ENCODE assay signal across 10 cellular contexts in the genomic region with DNA sequence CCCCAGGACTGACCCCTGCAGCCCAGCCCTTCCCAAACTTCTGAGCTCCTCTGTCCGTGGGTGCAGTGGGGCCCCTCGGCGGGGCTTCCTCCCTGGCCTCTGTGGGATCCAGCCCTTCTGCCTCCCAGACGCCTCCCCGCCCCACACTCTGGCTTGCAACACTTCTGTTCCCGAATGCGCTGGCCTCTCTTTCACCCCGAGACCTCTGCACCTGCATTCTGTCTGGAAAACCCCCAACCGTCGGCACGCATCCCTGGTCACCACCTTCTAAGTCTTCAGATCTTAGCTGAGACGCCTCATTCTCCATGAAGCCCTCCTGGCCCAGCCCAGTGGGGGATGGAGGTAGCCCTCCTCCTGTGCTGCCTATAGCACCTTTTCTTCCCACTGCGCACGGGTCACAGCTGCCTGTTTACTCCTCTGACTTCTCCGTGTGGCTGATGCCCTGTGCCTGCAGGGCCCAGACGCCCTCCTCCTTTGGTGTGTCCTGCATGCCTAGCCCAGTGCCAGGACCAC. TPM values are rescaled to one million over a fixed set of nuclear protein-coding genes. Genes with fewer than 3 reads are reported as not detected.
DNase-seq lines count a peak whose midpoint lies in the region; ATAC-seq, FAIRE-seq and TF ChIP-seq lines count a peak whose summit lies in the region.
"Had no signal": no experiment of that assay in that cellular context is flagged by ENCODE, and none has a peak within 500 bp of the region (broad histone marks: within the 10 kb centered on the region; RNA-seq: fewer than 3 reads in every experiment).

No MANE protein-coding gene starts in this region.

- no peak overlapping the region for H3K9ac ChIP-seq in trophoblast cell (ENCODE audit: low read length)

- no peak for ATAC-seq in HG02840 (IDR thresholded peaks at IDR 0.05; ENCODE audit: low FRiP score, unreplicated experiment)

- no peak overlapping the region for H2BK5ac ChIP-seq in trophoblast cell (ENCODE audit: low read depth, low read length, poor library complexity)

- CTCF ChIA-PET in OCI-LY7 (lab: Charles Lee; ENCODE audit: unreplicated experiment), result no interaction called here

- H3K79me2 ChIP-seq in OCI-LY7 (ENCODE audit: insufficient read depth, low read depth, low read length) (no peaks in the 10 kb centered on the region), trophoblast cell (ENCODE audit: control insufficient read depth, insufficient read depth, low read length, poor library complexity) (peaks cover 3% of the 10 kb centered on the region)

- H3K23ac ChIP-seq in trophoblast cell (ENCODE audit: low read length), result no peak overlapping the region

- no peak overlapping the region for H3K4ac ChIP-seq in trophoblast cell (ENCODE audit: low read depth, low read length)

- H3K14ac ChIP-seq in trophoblast cell (ENCODE audit: low read length), result peak overlapping the region; percentile 28

- TF ChIP-seq CTCF in OCI-LY7 (conservative IDR thresholded peaks at IDR 0.05; ENCODE audit: low read length) (no peak), chondrocyte (IDR thresholded peaks at IDR 0.05) (no peak)

- H3K27me3 Mint-ChIP-seq in chondrocyte (ENCODE audit: low read depth), result no peaks in the 10 kb centered on the region

- H3K79me1 ChIP-seq in trophoblast cell (ENCODE audit: low read length), result peaks cover 22% of the 10 kb centered on the region

- H2AK5ac ChIP-seq in trophoblast cell (ENCODE audit: low read length), result peak overlapping the region; percentile 65

- no peaks in the 10 kb centered on the region for H3K9me3 Mint-ChIP-seq in chondrocyte (ENCODE audit: low read depth)

- H3K4me2 ChIP-seq in OCI-LY7 (ENCODE audit: low read length), result peak overlapping the region; percentile 19
- peak overlapping the region; percentile 9 for H3K4me2 ChIP-seq in trophoblast cell (ENCODE audit: low read length)

- intact Hi-C loops in OCI-LY7 (cut with micrococcal nuclease; ENCODE audit: unreplicated experiment), result no loop called here

- H3K4me3 ChIP-seq in OCI-LY7 (ENCODE audit: low read depth, low read length, poor library complexity, severe bottlenecking), result no peak overlapping the region
- H3K4me3 ChIP-seq in trophoblast cell (ENCODE audit: low read depth, low read length), result no peak overlapping the region

- H3K36me3 Mint-ChIP-seq in chondrocyte (ENCODE audit: low read depth), result no peaks in the 10 kb centered on the region

- no peak for DNase-seq in GM18507 (ENCODE audit: extremely low spot score, insufficient read length, low read depth)
- DNase-seq in OCI-LY7 (ENCODE audit: low spot score), result peak; percentile 41
- no peak for DNase-seq in chondrocyte (ENCODE audit: low spot score)
- peak; percentile 10 to 39 for DNase-seq in trophoblast cell
- DNase-seq in OCI-M1 (lab: John Stamatoyannopoulos, UW), result no peak
- DNase-seq in substantia nigra (lab: John Stamatoyannopoulos, UW), result no peak
- DNase-seq in inferior parietal cortex (ENCODE audit: extremely low spot score), result no peak

- H4K8ac ChIP-seq in trophoblast cell (ENCODE audit: low read depth, low read length), result peak overlapping the region; percentile 36

- H3K36me3 ChIP-seq in OCI-LY7 (ENCODE audit: insufficient read depth, low read length) (no peaks in the 10 kb centered on the region), trophoblast cell (ENCODE audit: control insufficient read depth in 1 of 2, insufficient read depth in 2 of 2, low read length in 2 of 2) (no peaks in the 10 kb centered on the region)

- H2AFZ ChIP-seq in OCI-LY7 (ENCODE audit: low read length) (no peak overlapping the region), trophoblast cell (ENCODE audit: insufficient read depth, low read length, poor library complexity) (no peak overlapping the region)

- POLR2A ChIA-PET in OCI-LY7 (lab: Charles Lee), result interaction anchor here (0.6 kb wide), 1 partner anchor 177 kb away, joined by 3 read pairs; no protein-coding TSS in a partner anchor

- H2BK12ac ChIP-seq in trophoblast cell (ENCODE audit: low read length), result peak overlapping the region; percentile 72

- H3K4me1 ChIP-seq in OCI-LY7 (ENCODE audit: insufficient read depth, low read length, poor library complexity, severe bottlenecking) (peaks cover 36% of the 10 kb centered on the region), trophoblast cell (ENCODE audit: control insufficient read depth in 1 of 2, insufficient read depth in 2 of 2, low read length in 2 of 2) (peaks cover 31 to 32% of the 10 kb centered on the region in 2 experiments)

- peak; percentile 76 for FAIRE-seq in GM18507 (lab: Jason Lieb, UNC)
- FAIRE-seq: endometrium, RCC 7860 had no signal

- no TSS peak for BruUV-seq in OCI-LY7 (replicated peaks; lab: Mats Ljungman, UMichigan)

- peaks cover 11% of the 10 kb centered on the region for H3K4me1 Mint-ChIP-seq in chondrocyte (ENCODE audit: low read depth)

- H3K27me3 ChIP-seq in trophoblast cell (ENCODE audit: insufficient read depth, low read length), result no peaks in the 10 kb centered on the region

- no peaks in the 10 kb centered on the region for H3K9me3 ChIP-seq in OCI-LY7 (ENCODE audit: low read length)
- no peaks in the 10 kb centered on the region for H3K9me3 ChIP-seq in trophoblast cell (ENCODE audit: insufficient read depth, low read depth, low read length)

- H3K27ac ChIP-seq in OCI-LY7 (ENCODE audit: low read depth, low read length, poor library complexity, severe bottlenecking), result no peak overlapping the region
- H3K27ac ChIP-seq in trophoblast cell (ENCODE audit: low read depth, low read length), result no peak overlapping the region
- H3K27ac ChIP-seq in substantia nigra (ENCODE audit: low read depth, low read length, poor library complexity, severe bottlenecking), result no peak overlapping the region

- H4K91ac ChIP-seq in trophoblast cell (ENCODE audit: low read depth, low read length), result peak overlapping the region; percentile 63

- H4K12ac ChIP-seq in trophoblast cell (ENCODE audit: low read depth, low read length), result no peak overlapping the region

- H3K18ac ChIP-seq in trophoblast cell (ENCODE audit: low read length), result peak overlapping the region; percentile 10

- no peak overlapping the region for H3K4me3 Mint-ChIP-seq in chondrocyte (ENCODE audit: unreplicated experiment)

- no CpG with 5 or more reads among the region's 16 CpGs for WGBS in trophoblast cell (ENCODE audit: extremely low coverage, insufficient coverage, insufficient read length)

- H3K9me2 ChIP-seq in OCI-LY7 (ENCODE audit: insufficient read depth, low read length), result no peaks in the 10 kb centered on the region

- H3K27ac Mint-ChIP-seq in chondrocyte (ENCODE audit: unreplicated experiment), result peak overlapping the region; percentile 49

- no peaks in the 10 kb centered on the region for H4K20me1 ChIP-seq in OCI-LY7 (ENCODE audit: insufficient read depth, low read length)

- peak overlapping the region; percentile 30 for H2BK120ac ChIP-seq in trophoblast cell (ENCODE audit: insufficient read depth, low read length, poor library complexity)

RNA-seq across cellular contexts. Expression of a gene that starts 26.4 kb away (rescaled TPM):
- 0.32 TPM in 1 of 2 replicates, not detected in the other for total RNA-seq in OCI-LY7 (2014; rRNA removed; shearing (Covaris generic))
- total RNA-seq in OCI-LY7 (2022) (not detected in 2 replicates), chondrocyte (not detected in 3 replicates)
- not detected in 2 replicates for polyA plus RNA-seq in trophoblast cell (2013)

RNA-seq across cellular contexts. Expression of a gene that starts 43.8 kb away (rescaled TPM):
- total RNA-seq in OCI-LY7 (2014; rRNA removed; shearing (Covaris generic)), result 229 and 266 TPM in 2 replicates
- total RNA-seq in OCI-LY7 (2022) (184 and 190 TPM in 2 replicates), chondrocyte (10.2 to 11.6 TPM (median 10.9 TPM) in 3 replicates)
- polyA plus RNA-seq in trophoblast cell (2013), result 38.7 and 44.2 TPM in 2 replicates

Comparison
In these comparisons a context has a peak if more than half of its experiments do, and no peak if none do; other contexts are left out.
1. DNase-seq: peak in OCI-LY7 (single experiment) and trophoblast cell (2 of 2); none in GM18507 (single experiment), chondrocyte (single experiment), OCI-M1 (single experiment), substantia nigra (0 of 49) and inferior parietal cortex (single experiment).
2. RNA of a gene that starts 43.8 kb away (total RNA-seq): 184 to 266 TPM in OCI-LY7; 10.2 to 11.6 TPM in chondrocyte; every median in the first group is over 10 times any median in the second.